In genomic region chr2:148877403-148877740, GRCh38 we compare ENCODE assay signal across 12 cellular contexts. TPM values are rescaled to one million over a fixed set of nuclear protein-coding genes. Genes with fewer than 3 reads are reported as not detected.
DNase-seq lines count a peak whose midpoint lies in the region; ATAC-seq and TF ChIP-seq lines count a peak whose summit lies in the region.
"Had no signal": no experiment of that assay in that cellular context is flagged by ENCODE, and none has a peak within 500 bp of the region (broad histone marks: within the 10 kb centered on the region; RNA-seq: fewer than 3 reads in every experiment).

No MANE protein-coding gene starts in this region.

- H3K27me3 Mint-ChIP-seq in chondrocyte (ENCODE audit: low read depth) (peaks cover 3% of the 10 kb centered on the region), neural progenitor cell (ENCODE audit: insufficient read depth, low read depth) (peaks cover 2% of the 10 kb centered on the region)

- H3K4me1 Mint-ChIP-seq in chondrocyte (ENCODE audit: low read depth) (peaks cover 12% of the 10 kb centered on the region), neural progenitor cell (peaks cover 14% of the 10 kb centered on the region)

- peak; percentile 57 for DNase-seq in NCI-H748 (lab: John Stamatoyannopoulos, UW; ENCODE audit: unreplicated experiment)
- DNase-seq in NCI-H748 treated with DMSO at 0.1 percent for 48 hours (lab: John Stamatoyannopoulos, UW), result no peak
- no peak for DNase-seq in chondrocyte (ENCODE audit: low spot score)
- DNase-seq in neural progenitor cell (ENCODE audit: low spot score), result no peak
- DNase-seq in occipital lobe (lab: John Stamatoyannopoulos, UW), result no peak
- DNase-seq in ascending aorta (ENCODE audit: low spot score in 2 of 2), result no peak
- DNase-seq: ACHN, cortex of kidney had no signal

- peaks cover 24% of the 10 kb centered on the region for H3F3A ChIP-seq in neural progenitor cell (ENCODE audit: low read depth)

- H3K27me3 ChIP-seq in HUES6 (ENCODE audit: control insufficient read depth, insufficient read depth, low read length) (peaks cover 14% of the 10 kb centered on the region), neural progenitor cell (no peaks in the 10 kb centered on the region), ascending aorta (peaks cover 3% of the 10 kb centered on the region)

- H3K27ac Mint-ChIP-seq in chondrocyte (ENCODE audit: unreplicated experiment), result no peak overlapping the region
- no peak overlapping the region for H3K27ac Mint-ChIP-seq in neural progenitor cell

- H3K4me3 ChIP-seq in HUES6 (ENCODE audit: low read depth, low read length), result peak overlapping the region; percentile 68
- peak overlapping the region; percentile 69 for H3K4me3 ChIP-seq in neural progenitor cell
- no peak overlapping the region for H3K4me3 ChIP-seq in ascending aorta

- peak overlapping the region; percentile 89 for H3K4me2 ChIP-seq in neural progenitor cell

- ATAC-seq in HG02870 (IDR thresholded peaks at IDR 0.05; ENCODE audit: unreplicated experiment), result no peak
- ATAC-seq: left cardiac atrium had no signal

- H3K9ac ChIP-seq in HUES6 (ENCODE audit: low read length) (no peak overlapping the region), neural progenitor cell (no peak overlapping the region)
- H3K9ac ChIP-seq: parathyroid adenoma had no signal

- H3K4me1 ChIP-seq in HUES6 (ENCODE audit: control insufficient read depth, insufficient read depth, low read length), result peaks cover 7% of the 10 kb centered on the region
- peaks cover 15% of the 10 kb centered on the region for H3K4me1 ChIP-seq in neural progenitor cell
- peaks cover 2 to 14% of the 10 kb centered on the region in 2 donors for H3K4me1 ChIP-seq in ascending aorta
- H3K4me1 ChIP-seq: parathyroid adenoma had no signal

- intact Hi-C loops in ascending aorta (cut with DNase I), result no loop called here

- H3K79me2 ChIP-seq in neural progenitor cell (ENCODE audit: low read depth), result peaks cover 8% of the 10 kb centered on the region
- H3K79me2 ChIP-seq: parathyroid adenoma had no signal

- peaks cover 4% of the 10 kb centered on the region for H3K36me3 Mint-ChIP-seq in chondrocyte (ENCODE audit: low read depth)
- peaks cover 18% of the 10 kb centered on the region for H3K36me3 Mint-ChIP-seq in neural progenitor cell

- no peak overlapping the region for H2AFZ ChIP-seq in neural progenitor cell (replicated peaks)

- H3K27ac ChIP-seq in HUES6 (ENCODE audit: low read depth, low read length) (no peak overlapping the region), neural progenitor cell (no peak overlapping the region), ascending aorta (no peak overlapping the region)
- H3K27ac ChIP-seq: parathyroid adenoma had no signal

- H3K4me3 Mint-ChIP-seq in chondrocyte (ENCODE audit: unreplicated experiment), result peak overlapping the region; percentile 30
- peak overlapping the region; percentile 95 for H3K4me3 Mint-ChIP-seq in neural progenitor cell

- H3K9me3 ChIP-seq in HUES6 (ENCODE audit: control insufficient read depth, insufficient read depth, low read depth, low read length), result peaks cover 5% of the 10 kb centered on the region
- H3K9me3 ChIP-seq in neural progenitor cell (ENCODE audit: low read depth), result peaks cover 4% of the 10 kb centered on the region
- no peaks in the 10 kb centered on the region for H3K9me3 ChIP-seq in ascending aorta

- H3K36me3 ChIP-seq in HUES6 (ENCODE audit: control insufficient read depth, insufficient read depth, low read length) (peaks cover 9% of the 10 kb centered on the region; the same call in 1 of the 2 replicates), neural progenitor cell (no peaks in the 10 kb centered on the region), ascending aorta (no peaks in the 10 kb centered on the region)

- H4K20me1 ChIP-seq in neural progenitor cell (ENCODE audit: low read depth), result peaks cover 25% of the 10 kb centered on the region

- H3K9me3 Mint-ChIP-seq in chondrocyte (ENCODE audit: low read depth), result no peaks in the 10 kb centered on the region
- H3K9me3 Mint-ChIP-seq in neural progenitor cell, result peaks cover 12% of the 10 kb centered on the region

- TF ChIP-seq CTCF in chondrocyte (IDR thresholded peaks at IDR 0.05), result no peak
- TF ChIP-seq CTCF in neural progenitor cell (IDR thresholded peaks at IDR 0.05), result no peak
- no peak for TF ChIP-seq CTCF in ascending aorta (IDR thresholded peaks at IDR 0.05)

RNA-seq across cellular contexts. Expression of gene KIF5C, which starts 2.3 kb away (rescaled TPM):
- 2.6 to 3.8 TPM (median 3.1 TPM) in 3 replicates for total RNA-seq in chondrocyte
- total RNA-seq in neural progenitor cell (ENCODE audit: low replicate concordance), result 53.0 and 63.1 TPM in 2 replicates
- total RNA-seq in occipital lobe, result 379 TPM
- total RNA-seq in ascending aorta, result 6.2 TPM

Comparison
In these comparisons a context has a peak if more than half of its experiments do, and no peak if none do; other contexts are left out.
1. H3K4me3 ChIP-seq: peak in HUES6 (single experiment) and neural progenitor cell (single experiment); none in ascending aorta (0 of 2).